Comparison of ENCODE assay signal across 1 cellular context in genomic region chr15:60735559-60736047, GRCh38.
TF ChIP-seq lines count a peak whose summit lies in the region.

No MANE protein-coding gene starts in this region.

TF ChIP-seq in HepG2, 621 proteins besides CTCF, POLR2A, EP300 and RAD21 (continued from another document and continues in another):
- TF ChIP-seq ZNF646 (CRISPR knock-in tag; IDR thresholded peaks at IDR 0.05): no peak
- no peak for TF ChIP-seq TCF12 (IDR thresholded peaks at IDR 0.05)
- TF ChIP-seq TCF12 (CRISPR knock-in tag; IDR thresholded peaks at IDR 0.05): no peak
- TF ChIP-seq MEIS1 (CRISPR knock-in tag; IDR thresholded peaks at IDR 0.05; ENCODE audit: borderline replicate concordance): no peak
- TF ChIP-seq ZNF296 (CRISPR knock-in tag; conservative IDR thresholded peaks at IDR 0.05): no peak
- no peak for TF ChIP-seq ZNF747 (CRISPR knock-in tag; IDR thresholded peaks at IDR 0.05; ENCODE audit: borderline replicate concordance)
- TF ChIP-seq ZBTB7A (CRISPR knock-in tag; IDR thresholded peaks at IDR 0.05): no peak
- no peak for TF ChIP-seq ZNF263 (CRISPR knock-in tag; IDR thresholded peaks at IDR 0.05)
- no peak for TF ChIP-seq ATAD3A (CRISPR knock-in tag; IDR thresholded peaks at IDR 0.05)
- no peak for TF ChIP-seq ZNF333 (CRISPR knock-in tag; IDR thresholded peaks at IDR 0.05; ENCODE audit: borderline replicate concordance)
- no peak for TF ChIP-seq ZNF30 (CRISPR knock-in tag; IDR thresholded peaks at IDR 0.05)
- no peak for TF ChIP-seq PRDM10 (CRISPR knock-in tag; IDR thresholded peaks at IDR 0.05; ENCODE audit: low read depth)
- TF ChIP-seq ZFP82 (CRISPR knock-in tag; IDR thresholded peaks at IDR 0.05; ENCODE audit: borderline replicate concordance): no peak
- peak; percentile 95 for TF ChIP-seq AHDC1 (CRISPR knock-in tag; IDR thresholded peaks at IDR 0.05; ENCODE audit: borderline replicate concordance)
- no peak for TF ChIP-seq PTBP1 (IDR thresholded peaks at IDR 0.05; ENCODE audit: low read depth, low read length, poor library complexity, severe bottlenecking)
- no peak for TF ChIP-seq ZNF879 (CRISPR knock-in tag; IDR thresholded peaks at IDR 0.05)
- TF ChIP-seq GLMP (CRISPR knock-in tag; IDR thresholded peaks at IDR 0.05; ENCODE audit: borderline replicate concordance): no peak
- TF ChIP-seq DMAP1 (CRISPR knock-in tag; IDR thresholded peaks at IDR 0.05): 0 out of 2 replicates have a peak, but pooled peaks have one; percentile 37
- peak; percentile 76; the same call in 1 of the 2 replicates for TF ChIP-seq ESRRA (CRISPR knock-in tag; IDR thresholded peaks at IDR 0.05; ENCODE audit: low read depth)
- no peak for TF ChIP-seq GMEB1 (CRISPR knock-in tag; IDR thresholded peaks at IDR 0.05; ENCODE audit: borderline replicate concordance)
- TF ChIP-seq FOXA3 (CRISPR knock-in tag; IDR thresholded peaks at IDR 0.05): peak; percentile 93
- no peak for TF ChIP-seq ZNF607 (CRISPR knock-in tag; IDR thresholded peaks at IDR 0.05; ENCODE audit: borderline replicate concordance)
- TF ChIP-seq ZFAT (CRISPR knock-in tag; conservative IDR thresholded peaks at IDR 0.05): no peak
- TF ChIP-seq CBX2 (IDR thresholded peaks at IDR 0.05; ENCODE audit: low read depth, low read length): no peak
- TF ChIP-seq CBX2 (CRISPR knock-in tag; IDR thresholded peaks at IDR 0.05; ENCODE audit: low read depth): no peak
- TF ChIP-seq ZFP36L1 (CRISPR knock-in tag; IDR thresholded peaks at IDR 0.05): no peak
- peak; percentile 60 for TF ChIP-seq SAP130 (CRISPR knock-in tag; IDR thresholded peaks at IDR 0.05; ENCODE audit: low read depth)
- TF ChIP-seq SRSF4 (IDR thresholded peaks at IDR 0.05; ENCODE audit: low read depth, low read length, poor library complexity, severe bottlenecking): no peak
- TF ChIP-seq KDM2A (CRISPR knock-in tag; IDR thresholded peaks at IDR 0.05; ENCODE audit: borderline replicate concordance, low read depth): no peak
- TF ChIP-seq NFIB (CRISPR knock-in tag; IDR thresholded peaks at IDR 0.05; ENCODE audit: borderline replicate concordance): no peak
- TF ChIP-seq ZNF660 (CRISPR knock-in tag; IDR thresholded peaks at IDR 0.05; ENCODE audit: borderline replicate concordance, low read depth): no peak
- no peak for TF ChIP-seq ZNF678 (CRISPR knock-in tag; IDR thresholded peaks at IDR 0.05)
- no peak for TF ChIP-seq ZNF530 (CRISPR knock-in tag; IDR thresholded peaks at IDR 0.05; ENCODE audit: low read depth)
- no peak for TF ChIP-seq ZNF260 (CRISPR knock-in tag; IDR thresholded peaks at IDR 0.05; ENCODE audit: borderline replicate concordance, low read depth)
- no peak for TF ChIP-seq SRY (CRISPR knock-in tag; IDR thresholded peaks at IDR 0.05)
- no peak for TF ChIP-seq REXO4 (CRISPR knock-in tag; IDR thresholded peaks at IDR 0.05; ENCODE audit: borderline replicate concordance)
- no peak for TF ChIP-seq NAIF1 (CRISPR knock-in tag; IDR thresholded peaks at IDR 0.05; ENCODE audit: borderline replicate concordance)
- TF ChIP-seq CSRNP2 (CRISPR knock-in tag; conservative IDR thresholded peaks at IDR 0.05; ENCODE audit: low read depth): no peak
